7 cellular contexts compared by ENCODE assay signal in genomic region chr10:104291439-104291951, GRCh38. TPM values are rescaled to one million over a fixed set of nuclear protein-coding genes. Genes with fewer than 3 reads are reported as not detected.
DNase-seq lines count a peak whose midpoint lies in the region; ATAC-seq and TF ChIP-seq lines count a peak whose summit lies in the region.

No MANE protein-coding gene starts in this region.

- H3K4me1 ChIP-seq in left ventricle myocardium inferior, result peaks cover 26% of the 10 kb centered on the region

- DNase-seq in NB4 (ENCODE audit: low read depth) (peak; percentile 89), SW480 (ENCODE audit: low spot score) (peak; percentile 85), left ventricle myocardium inferior (peak; percentile 91), retina (peak; percentile 95)
- peak; percentile 74 for DNase-seq in activated naive CD8-positive, alpha-beta T cell treated with anti-CD3 and anti-CD28 coated beads, Interleukin-2, amount 50 U/mL, for 16 hours (ENCODE audit: low read depth, low spot score)

- TF ChIP-seq CTCF in GM12875 (IDR thresholded peaks at IDR 0.05; ENCODE audit: borderline replicate concordance, insufficient read depth, low read depth, low read length), result peak; percentile 100
- peak; percentile 100 for TF ChIP-seq CTCF in NB4 (IDR thresholded peaks at IDR 0.05; ENCODE audit: low read depth, low read length)
- TF ChIP-seq CTCF in left ventricle myocardium inferior (IDR thresholded peaks at IDR 0.05; ENCODE audit: borderline replicate concordance), result peak; percentile 100

- no peak for TF ChIP-seq POLR2A in NB4 (IDR thresholded peaks at IDR 0.05; ENCODE audit: extremely low read depth, insufficient read length)

- H3K4me3 ChIP-seq in GM12875 (ENCODE audit: low read depth, low read length), result no peak overlapping the region
- H3K4me3 ChIP-seq in NB4 (ENCODE audit: low read depth, low read length), result no peak overlapping the region
- H3K4me3 ChIP-seq in left ventricle myocardium inferior, result no peak overlapping the region

- H3K27ac ChIP-seq in left ventricle myocardium inferior (replicated peaks), result peak overlapping the region; percentile 13

- peak; percentile 98 for ATAC-seq in HG02610 (IDR thresholded peaks at IDR 0.05; ENCODE audit: unreplicated experiment)

- H3K9me3 ChIP-seq in left ventricle myocardium inferior (replicated peaks), result no peaks in the 10 kb centered on the region

- H3K36me3 ChIP-seq in left ventricle myocardium inferior, result no peaks in the 10 kb centered on the region

- no peaks in the 10 kb centered on the region for H3K27me3 ChIP-seq in left ventricle myocardium inferior (ENCODE audit: low read depth)

- intact Hi-C loops in left ventricle myocardium inferior (cut with micrococcal nuclease), result loop anchor here (5.0 kb wide), 1 partner anchor 61 kb away; the partner anchor contains the start of gene CFAP58

RNA-seq across cellular contexts. Expression of gene GSTO2, which starts 22.5 kb away (rescaled TPM):
- 0.80 TPM for total RNA-seq in left ventricle myocardium inferior

RNA-seq across cellular contexts. Expression of gene GSTO1, which starts 36.8 kb away (rescaled TPM):
- total RNA-seq in left ventricle myocardium inferior, result 189 TPM

RNA-seq across cellular contexts. Expression of gene ITPRIP, which starts 46.8 kb away (rescaled TPM):
- total RNA-seq in left ventricle myocardium inferior, result 35.4 TPM

RNA-seq across cellular contexts. Expression of gene CFAP43, which starts 59.3 kb away (rescaled TPM):
- not detected for total RNA-seq in left ventricle myocardium inferior
